Comparison of ENCODE assay signal across 28 cellular contexts in genomic region chr4:41517747-41518146, GRCh38. TPM values are rescaled to one million over a fixed set of nuclear protein-coding genes. Genes with fewer than 3 reads are reported as not detected.
DNase-seq lines count a peak whose midpoint lies in the region; ATAC-seq, FAIRE-seq and TF ChIP-seq lines count a peak whose summit lies in the region.
"Had no signal": no experiment of that assay in that cellular context is flagged by ENCODE, and none has a peak within 500 bp of the region (broad histone marks: within the 10 kb centered on the region; RNA-seq: fewer than 3 reads in every experiment).

No MANE protein-coding gene starts in this region.

- H3K79me2 ChIP-seq in K562 (ENCODE audit: control insufficient read depth, insufficient read depth, low read length) (no peaks in the 10 kb centered on the region), GM23248 (ENCODE audit: insufficient read depth) (no peaks in the 10 kb centered on the region)

- WGBS in K562 (ENCODE audit: insufficient coverage, low coverage, missing lambda C conversion rate), result 0% methylated on average over 1 of the region's 1 CpG
- 63% methylated on average over 1 of the region's 1 CpG for WGBS in GM23248 (ENCODE audit: low coverage in 1 of 2, low lambda C conversion rate in 2 of 2, missing lambda C conversion rate in 2 of 2), 2 experiments

- FAIRE-seq in K562 (lab: Jason Lieb, UNC), result no peak
- FAIRE-seq: GM12892, H1 had no signal

- TF ChIP-seq EP300 in K562 (IDR thresholded peaks at IDR 0.05; ENCODE audit: low read length), result no peak

- POLR2A ChIA-PET in HEK293 (lab: Yijun Ruan, JAX), result no interaction called here
- POLR2A ChIA-PET in K562 (lab: Yijun Ruan, JAX), result interaction anchor here (0.6 kb wide), 1 partner anchor 358 kb away, joined by 5 read pairs; no protein-coding TSS in a partner anchor
- POLR2A ChIA-PET in WTC11 (lab: Charles Lee), result no interaction called here

- H3K4me2 ChIP-seq in K562 (ENCODE audit: insufficient read depth, low read length), result no peak overlapping the region
- no peak overlapping the region for H3K4me2 ChIP-seq in GM23248 (ENCODE audit: unreplicated experiment)
- H3K4me2 ChIP-seq: PC-9 had no signal

- BruUV-seq in K562 (replicated peaks; lab: Mats Ljungman, UMichigan), result no TSS peak

- H3K27me3 ChIP-seq in K562 (ENCODE audit: control insufficient read depth in 2 of 2, insufficient read depth in 2 of 2, low read length in 2 of 2) (peaks cover 0 to 3% of the 10 kb centered on the region in 2 experiments; a peak in 2 of 5 replicates), GM23248 (replicated peaks; ENCODE audit: insufficient read depth) (no peaks in the 10 kb centered on the region)
- H3K27me3 ChIP-seq: SJSA1 had no signal

- H2AFZ ChIP-seq in K562 (ENCODE audit: low read depth, low read length), result no peak overlapping the region
- H2AFZ ChIP-seq in GM23248, result no peak overlapping the region
- H2AFZ ChIP-seq: PC-9 had no signal

- intact Hi-C loops in K562 (cut with micrococcal nuclease), result no loop called here

- H3K4me3 ChIP-seq in HEK293 (ENCODE audit: low read depth, low read length) (no peak overlapping the region), K562 (no peak overlapping the region), GM23248 (no peak overlapping the region)
- H3K4me3 ChIP-seq: PC-9, SJSA1 had no signal

- in situ Hi-C loops in K562 (cut with MboI), result no loop called here
- in situ Hi-C loops in GM23248 (cut with MboI), result no loop called here

- no peaks in the 10 kb centered on the region for H3K36me3 ChIP-seq in HEK293 (ENCODE audit: control insufficient read depth in 2 of 2, insufficient read depth in 1 of 2, low read length in 2 of 2)
- H3K36me3 ChIP-seq in K562 (ENCODE audit: control insufficient read depth, insufficient read depth, low read length), result no peaks in the 10 kb centered on the region
- no peaks in the 10 kb centered on the region for H3K36me3 ChIP-seq in GM23248 (ENCODE audit: low read depth)
- H3K36me3 ChIP-seq: SJSA1 had no signal

- TF ChIP-seq RAD21 in K562 (CRISPR knock-in tag; conservative IDR thresholded peaks at IDR 0.05 in 1 of 2, IDR thresholded peaks at IDR 0.05 in 1 of 2), result no peak

- no peak for TF ChIP-seq POLR2A in K562 (conservative IDR thresholded peaks at IDR 0.05)

- no peak for TF ChIP-seq CTCF in HEK293 (tag by site-specific recombination; IDR thresholded peaks at IDR 0.05)
- no peak for TF ChIP-seq CTCF in K562 (IDR thresholded peaks at IDR 0.05 in 2 of 3, conservative IDR thresholded peaks at IDR 0.05 in 1 of 3; ENCODE audit: insufficient read depth in 2 of 3, low read depth in 1 of 3, low read length in 3 of 3)
- no peak for TF ChIP-seq CTCF in WTC11 (IDR thresholded peaks at IDR 0.05)

- CTCF ChIA-PET in HEK293 (lab: Yijun Ruan, JAX) (no interaction called here), K562 (lab: Yijun Ruan, JAX; ENCODE audit: low intra/inter-chr PET ratio) (no interaction called here), WTC11 (lab: Charles Lee) (no interaction called here)

- no peak for ATAC-seq in K562
- no peak for ATAC-seq in HG02759 (IDR thresholded peaks at IDR 0.05; ENCODE audit: unreplicated experiment)
- no peak for ATAC-seq in WTC11

- no peak overlapping the region for H3K4me3 Mint-ChIP-seq in WTC11
- H3K4me3 Mint-ChIP-seq: CD4-positive, alpha-beta memory T cell had no signal

- H3K9ac ChIP-seq in K562 (ENCODE audit: insufficient read depth in 1 of 2, low read depth in 2 of 2, low read length in 2 of 2) (no peak overlapping the region), GM23248 (no peak overlapping the region)

- H3K9me3 ChIP-seq in HEK293 (ENCODE audit: control insufficient read depth, insufficient read depth, low read depth, low read length) (no peaks in the 10 kb centered on the region), K562 (replicated peaks; ENCODE audit: control insufficient read depth, insufficient read depth, low read depth, low read length) (no peaks in the 10 kb centered on the region), GM23248 (ENCODE audit: low read depth) (no peaks in the 10 kb centered on the region)
- H3K9me3 ChIP-seq: Caco-2, SJSA1 had no signal

- H3K36me3 Mint-ChIP-seq in WTC11, result no peaks in the 10 kb centered on the region
- H3K36me3 Mint-ChIP-seq: CD4-positive, alpha-beta memory T cell had no signal

- no peaks in the 10 kb centered on the region; the same call in 1 of the 2 replicates for H3K27me3 Mint-ChIP-seq in WTC11 (ENCODE audit: low read depth)

- no peaks in the 10 kb centered on the region for H4K20me1 ChIP-seq in K562 (replicated peaks; ENCODE audit: control insufficient read depth, insufficient read depth, low read length)
- no peaks in the 10 kb centered on the region for H4K20me1 ChIP-seq in GM23248 (ENCODE audit: insufficient read depth)

- no peak overlapping the region for H3K27ac Mint-ChIP-seq in WTC11
- H3K27ac Mint-ChIP-seq: CD4-positive, alpha-beta memory T cell had no signal

- H3K4me1 ChIP-seq in HEK293 (ENCODE audit: control insufficient read depth, insufficient read depth, low read length) (no peaks in the 10 kb centered on the region), K562 (replicated peaks in 1 of 2; ENCODE audit: control insufficient read depth in 2 of 2, insufficient read depth in 2 of 2, low read length in 2 of 2) (no peaks in the 10 kb centered on the region), GM23248 (ENCODE audit: insufficient read depth) (no peaks in the 10 kb centered on the region)
- H3K4me1 ChIP-seq: SJSA1 had no signal

- no peaks in the 10 kb centered on the region for H3K9me2 ChIP-seq in GM23248 (ENCODE audit: insufficient read depth)

- no peaks in the 10 kb centered on the region for H3K4me1 Mint-ChIP-seq in WTC11
- H3K4me1 Mint-ChIP-seq: CD4-positive, alpha-beta memory T cell had no signal

- H3K27ac ChIP-seq in HEK293 (ENCODE audit: extremely low read depth, low read depth, low read length) (no peak overlapping the region), K562 (ENCODE audit: extremely low read depth, low read depth, low read length) (no peak overlapping the region), GM23248 (no peak overlapping the region)
- H3K27ac ChIP-seq: PC-9, SJSA1 had no signal

- H3K9me3 Mint-ChIP-seq in WTC11, result no peaks in the 10 kb centered on the region

- DNase-seq in NCI-H1436 treated with DMSO at 0.1 percent for 48 hours (lab: John Stamatoyannopoulos, UW) (peak; percentile 2), NCI-H82 treated with DMSO at 0.1 percent for 48 hours (lab: John Stamatoyannopoulos, UW; ENCODE audit: unreplicated experiment) (peak; percentile 40), K562 (ENCODE audit: extremely low read depth in 1 of 4, low spot score in 3 of 4) (no peak), GM23248 (no peak), WTC11 (ENCODE audit: low spot score) (no peak)
- DNase-seq: C1 segment of cervical spinal cord; Caco-2; CD4-positive, alpha-beta memory T cell; DMS 273 treated with DMSO at 0.1 percent for 48 hours; DMS79 treated with DMSO at 0.1 percent for 48 hours; HCEC 1CT; KG1; MM.1S; NCI-H1048; NCI-H1417; NCI-H187; NCI-H446; NCI-H524 treated with DMSO at 0.1 percent for 48 hours; NK-92 treated with Interleukin-12 subunit alpha and Interleukin-12 subunit beta, amount 100 ng/mL, for 24 hours; PC-9; Right ventricle myocardium superior; T-helper 9 cell had no signal

- H3K9me1 ChIP-seq in K562 (ENCODE audit: control insufficient read depth, insufficient read depth, low read length), result no peaks in the 10 kb centered on the region

- no peaks in the 10 kb centered on the region for H3F3A ChIP-seq in GM23248 (ENCODE audit: insufficient read depth)

TF ChIP-seq in HEK293, 187 proteins besides CTCF, POLR2A, EP300 and RAD21 (continues in another document):
- peak; percentile 43; the same call in 1 of the 2 replicates for TF ChIP-seq ZBTB17 (tag by site-specific recombination; IDR thresholded peaks at IDR 0.05)

TF ChIP-seq in K562, 482 proteins besides CTCF, POLR2A, EP300 and RAD21 (continues in another document):
- no peak for TF ChIP-seq POU5F1 (IDR thresholded peaks at IDR 0.05; ENCODE audit: borderline replicate concordance, low read depth, low read length, partially characterized antibody)

TF ChIP-seq in WTC11, 78 proteins besides CTCF, POLR2A, EP300 and RAD21 (continues in another document):
- TF ChIP-seq ZNF121 (CRISPR knock-in tag; IDR thresholded peaks at IDR 0.05), result no peak

RNA-seq across cellular contexts. Expression of gene LIMCH1, which starts 20.2 kb away (rescaled TPM):
- not detected in 2 replicates for total RNA-seq in K562 (2011; cell fraction: chromatin; rRNA removed; ENCODE audit: low replicate concordance)
- total RNA-seq in K562 (2011; cell fraction: nucleolus; rRNA removed), result not detected in 2 replicates
- total RNA-seq in K562 (2011; cell fraction: nucleoplasm; rRNA removed), result not detected in 2 replicates
- total RNA-seq in K562 (2014; rRNA removed), result not detected in 2 replicates
- total RNA-seq in K562 (2014; rRNA removed; fragmentation: Illumina TruSeq; extraction: Trizol), result not detected in 2 replicates
- not detected in 2 replicates for total RNA-seq in K562 (2015; rRNA removed; fragmentation: Illumina TruSeq; extraction: Trizol)
- 0.18 and 0.35 TPM in 2 replicates for total RNA-seq in K562 (2021)
- polyA plus RNA-seq in K562 (2011; rRNA removed), result not detected in 2 replicates
- not detected in 2 replicates for polyA plus RNA-seq in K562 (2011; cell fraction: cytosol; rRNA removed)
- not detected in 2 replicates for polyA plus RNA-seq in K562 (2011; cell fraction: nucleus; rRNA removed)
- 0.07 TPM in 1 of 2 replicates, not detected in the other for polyA plus RNA-seq in K562 (2012)
- not detected in 2 replicates for polyA plus RNA-seq in K562 (2014; fragmentation: Illumina TruSeq; extraction: Trizol)
- polyA plus RNA-seq in K562 (2014; fragmentation: Nextera tagmentation; extraction: Ambion mirVana), result not detected
- not detected in 2 replicates for polyA plus RNA-seq in K562 (2014; rRNA removed)
- not detected in 2 replicates for polyA minus RNA-seq in K562 (2011; rRNA and poly(A)+ RNA removed)
- polyA minus RNA-seq in K562 (2011; cell fraction: cytosol; rRNA and poly(A)+ RNA removed), result 0.19 and 1.5 TPM in 2 replicates
- polyA minus RNA-seq in K562 (2011; cell fraction: nucleus; rRNA and poly(A)+ RNA removed), result 0.11 TPM in 1 of 2 replicates, not detected in the other
- 17.4 and 28.5 TPM in 2 replicates for total RNA-seq in GM23248 (2014; rRNA removed; shearing (Covaris generic))
- 22.2 and 25.8 TPM in 2 replicates for polyA plus RNA-seq in GM23248 (2016; fragmentation: Nextera tagmentation; extraction: Ambion mirVana)
- 0.66 to 0.92 TPM (median 0.80 TPM) in 3 replicates for total RNA-seq in WTC11 (2021)
- total RNA-seq: CD4-positive, alpha-beta memory T cell; T-helper 1 cell treated with Interleukin-12 subunit alpha and Interleukin-12 subunit beta and Interleukin-4 antibody, amounts not matched to agents 30 ng/mL and 1 ng/mL, for 36 hours had no signal
- polyA plus RNA-seq: CD4-positive, alpha-beta memory T cell had no signal

Comparison
In these comparisons a context has a peak if more than half of its experiments do, and no peak if none do; other contexts are left out.
1. DNase-seq: peak in NCI-H1436 treated with DMSO at 0.1 percent for 48 hours (single experiment) and NCI-H82 treated with DMSO at 0.1 percent for 48 hours (single experiment); none in K562 (0 of 4), GM23248 (single experiment) and WTC11 (single experiment).
2. Of the 44 proteins assayed by ChIP-seq in both K562 and HEK293: peak only in K562: none; only in HEK293: ATF2 and ZBTB17; in both: none; in neither: 42.